In the genomic region with DNA sequence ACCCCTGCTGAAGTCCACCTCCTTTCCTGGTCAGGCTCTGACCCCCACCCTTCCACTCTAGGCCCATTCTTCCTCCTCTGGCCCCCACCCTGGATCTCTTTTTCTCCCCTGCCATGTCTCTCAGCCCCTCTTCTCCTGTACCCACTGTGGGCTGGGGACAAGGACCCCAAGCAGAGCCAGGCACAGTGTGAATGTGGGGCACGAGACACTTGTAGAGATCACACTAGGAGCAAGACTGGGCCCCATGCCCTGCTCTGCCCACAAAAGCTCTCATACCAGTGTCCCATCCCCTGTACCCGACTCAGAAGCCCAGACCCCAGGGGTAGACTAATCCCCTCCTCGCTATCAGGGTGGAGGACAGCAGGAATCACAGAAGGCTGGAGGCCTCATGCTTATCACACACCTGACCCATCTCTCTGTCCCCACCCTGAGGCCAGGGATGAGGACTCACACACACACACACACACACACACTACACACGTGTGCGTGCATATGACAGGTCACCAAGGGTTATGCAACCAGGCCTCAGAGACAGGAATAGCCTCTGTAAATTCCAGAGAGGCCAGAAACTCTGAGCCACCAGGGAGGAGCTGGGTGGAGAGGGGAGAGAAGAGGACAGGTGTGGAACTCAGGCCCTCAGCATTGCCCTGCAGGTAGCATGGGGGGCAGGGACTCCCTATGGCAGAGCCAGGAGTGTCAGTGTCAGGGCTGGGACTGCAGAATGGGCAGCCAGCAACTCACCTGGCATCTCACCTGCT, we compare ENCODE assay signal across 11 cellular contexts. TPM values are rescaled to one million over a fixed set of nuclear protein-coding genes. Genes with fewer than 3 reads are reported as not detected.
A peak's percentile ranks its signal among the peaks of the same experiment; 100 is the strongest.
DNase-seq lines count a peak whose midpoint lies in the region; ATAC-seq and TF ChIP-seq lines count a peak whose summit lies in the region.
"Had no signal": no experiment of that assay in that cellular context is flagged by ENCODE, and none has a peak within 500 bp of the region (broad histone marks: within the 10 kb centered on the region; RNA-seq: fewer than 3 reads in every experiment).

No MANE protein-coding gene starts in this region.

- H3K4me2 ChIP-seq in neural progenitor cell, result no peak overlapping the region

- ATAC-seq in GM21447 (IDR thresholded peaks at IDR 0.05; ENCODE audit: unreplicated experiment) (no peak), GM21576 (IDR thresholded peaks at IDR 0.05; ENCODE audit: unreplicated experiment) (no peak)

- H3K36me3 ChIP-seq in endodermal cell (ENCODE audit: control insufficient read depth, insufficient read depth, low read length) (no peaks in the 10 kb centered on the region), neural progenitor cell (no peaks in the 10 kb centered on the region)
- H3K36me3 ChIP-seq: SJSA1 had no signal

- peaks cover 35% of the 10 kb centered on the region for H3K36me3 Mint-ChIP-seq in Calu3 (ENCODE audit: insufficient read depth, unreplicated experiment)
- H3K36me3 Mint-ChIP-seq in endodermal cell (ENCODE audit: low read depth), result peaks cover 6% of the 10 kb centered on the region
- no peaks in the 10 kb centered on the region for H3K36me3 Mint-ChIP-seq in neural progenitor cell

- H3K27me3 Mint-ChIP-seq in Calu3 (ENCODE audit: unreplicated experiment) (no peaks in the 10 kb centered on the region), endodermal cell (ENCODE audit: insufficient read depth) (peaks cover 2% of the 10 kb centered on the region), neural progenitor cell (ENCODE audit: insufficient read depth, low read depth) (peaks cover 7% of the 10 kb centered on the region)

- no peaks in the 10 kb centered on the region for H3K9me3 Mint-ChIP-seq in Calu3 (ENCODE audit: low read depth, unreplicated experiment)
- no peaks in the 10 kb centered on the region for H3K9me3 Mint-ChIP-seq in endodermal cell
- no peaks in the 10 kb centered on the region for H3K9me3 Mint-ChIP-seq in neural progenitor cell

- H3K4me3 ChIP-seq in endodermal cell (ENCODE audit: low read length) (no peak overlapping the region), neural progenitor cell (no peak overlapping the region)
- H3K4me3 ChIP-seq: SJSA1 had no signal

- no peak overlapping the region for H2AFZ ChIP-seq in neural progenitor cell (replicated peaks)

- intact Hi-C loops in Calu3 (cut with micrococcal nuclease; ENCODE audit: unreplicated experiment), result no loop called here

- H4K20me1 ChIP-seq in neural progenitor cell (ENCODE audit: low read depth), result no peaks in the 10 kb centered on the region

- H3K79me2 ChIP-seq in neural progenitor cell (ENCODE audit: low read depth), result no peaks in the 10 kb centered on the region

- H3K4me3 Mint-ChIP-seq in Calu3 (ENCODE audit: low read depth, unreplicated experiment) (no peak overlapping the region), endodermal cell (no peak overlapping the region), neural progenitor cell (no peak overlapping the region)

- H3K27ac Mint-ChIP-seq in Calu3 (ENCODE audit: unreplicated experiment) (peak overlapping the region; percentile 20), endodermal cell (no peak overlapping the region), neural progenitor cell (peak overlapping the region; percentile 90)

- H3K9me3 ChIP-seq in endodermal cell (ENCODE audit: control insufficient read depth, low read length), result no peaks in the 10 kb centered on the region
- H3K9me3 ChIP-seq in neural progenitor cell (ENCODE audit: low read depth), result no peaks in the 10 kb centered on the region
- H3K9me3 ChIP-seq: SJSA1 had no signal

- no peaks in the 10 kb centered on the region for H3F3A ChIP-seq in neural progenitor cell (ENCODE audit: low read depth)

- H3K4me1 Mint-ChIP-seq in Calu3 (ENCODE audit: low read depth, unreplicated experiment) (peaks cover 84% of the 10 kb centered on the region), endodermal cell (peaks cover 40% of the 10 kb centered on the region), neural progenitor cell (peaks cover 23% of the 10 kb centered on the region)

- CTCF ChIA-PET in Calu3 (lab: Charles Lee), result interaction anchor here (0.7 to 2.3 kb wide), 2 partner anchors 14 to 94 kb away, joined by 3 to 12 read pairs; no protein-coding TSS in a partner anchor

- peaks cover 10% of the 10 kb centered on the region for H3K4me1 ChIP-seq in endodermal cell (ENCODE audit: control insufficient read depth, insufficient read depth, low read length)
- H3K4me1 ChIP-seq in neural progenitor cell, result peaks cover 7% of the 10 kb centered on the region
- H3K4me1 ChIP-seq: SJSA1 had no signal

- TF ChIP-seq CTCF in Calu3 (IDR thresholded peaks at IDR 0.05; ENCODE audit: unreplicated experiment), result no peak
- no peak for TF ChIP-seq CTCF in endodermal cell (conservative IDR thresholded peaks at IDR 0.05)
- TF ChIP-seq CTCF in neural progenitor cell (IDR thresholded peaks at IDR 0.05), result no peak

- no TSS peak for BruUV-seq in Calu3 (replicated peaks; lab: Mats Ljungman, UMichigan)

- H3K27ac ChIP-seq in endodermal cell (ENCODE audit: low read depth, low read length) (no peak overlapping the region), neural progenitor cell (no peak overlapping the region)
- H3K27ac ChIP-seq: SJSA1 had no signal

- DNase-seq in Calu3 (no peak), MV-4-11 (lab: John Stamatoyannopoulos, UW) (peak; percentile 53), endodermal cell (peak; percentile 47), neural progenitor cell (ENCODE audit: low spot score) (no peak), iPS-NIHi7 (ENCODE audit: extremely low spot score) (no peak), NCI-H1105 treated with DMSO at 0.1 percent for 48 hours (lab: John Stamatoyannopoulos, UW) (no peak)
- DNase-seq: activated CD8-positive, alpha-beta memory T cell treated with anti-CD3 and anti-CD28 coated beads, Interleukin-2, amount 50 U/mL, for 4 hours; NCI-H2171 had no signal

- H3K27me3 ChIP-seq in endodermal cell (ENCODE audit: control insufficient read depth, insufficient read depth, low read length, poor library complexity, severe bottlenecking) (no peaks in the 10 kb centered on the region), neural progenitor cell (no peaks in the 10 kb centered on the region)
- H3K27me3 ChIP-seq: SJSA1 had no signal

- H3K9ac ChIP-seq in endodermal cell (ENCODE audit: extremely low read depth, low read length, poor library complexity, severe bottlenecking), result no peak overlapping the region
- H3K9ac ChIP-seq in neural progenitor cell, result no peak overlapping the region

- WGBS in endodermal cell (ENCODE audit: insufficient coverage in 1 of 2, insufficient read length in 1 of 2), 2 experiments, result 85% methylated on average over 5 of the region's 5 CpGs; no CpG with 5 or more reads in 1 of the 2 experiments

RNA-seq across cellular contexts. Expression of a gene that starts 21.1 kb away (rescaled TPM):
- total RNA-seq in Calu3 (2022) (104 and 125 TPM in 2 replicates), endodermal cell (10 to 100 TPM; 16.4 to 20.6 TPM), neural progenitor cell (ENCODE audit: low replicate concordance) (1.0 and 3.0 TPM in 2 replicates)
- polyA plus RNA-seq in endodermal cell (2013, experiment 1 of 2), result 2.5 TPM
- polyA plus RNA-seq in endodermal cell (2013, experiment 2 of 2), result 3.8 TPM

Comparison
In these comparisons a context has a peak if more than half of its experiments do, and no peak if none do; other contexts are left out.
1. DNase-seq: peak in MV-4-11 (single experiment) and endodermal cell (single experiment); none in Calu3 (single experiment), neural progenitor cell (single experiment), iPS-NIHi7 (single experiment) and NCI-H1105 treated with DMSO at 0.1 percent for 48 hours (single experiment).